11 cellular contexts compared by ENCODE assay signal in the genomic region with DNA sequence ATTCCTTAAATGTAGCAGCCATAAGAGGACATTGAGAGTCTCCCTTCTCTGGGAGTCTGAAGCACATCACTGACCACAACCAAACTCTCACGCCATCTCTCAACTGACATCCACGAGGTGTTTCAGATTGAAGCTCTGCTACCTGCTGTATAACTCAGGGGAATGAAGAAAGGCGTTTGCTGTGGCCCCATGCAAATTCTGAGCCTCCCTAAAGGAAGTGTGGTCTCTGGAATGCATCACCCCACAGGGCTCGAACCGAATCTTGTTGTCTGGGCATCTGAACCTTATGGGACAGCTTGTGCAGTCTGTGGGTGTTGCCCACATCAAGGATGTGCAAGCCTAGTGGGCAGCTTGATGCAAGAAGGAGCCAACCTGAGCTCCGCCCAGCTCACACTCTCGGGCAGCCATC. TPM values are rescaled to one million over a fixed set of nuclear protein-coding genes. Genes with fewer than 3 reads are reported as not detected.
DNase-seq lines count a peak whose midpoint lies in the region; ATAC-seq, FAIRE-seq and TF ChIP-seq lines count a peak whose summit lies in the region.
"Had no signal": no experiment of that assay in that cellular context is flagged by ENCODE, and none has a peak within 500 bp of the region (broad histone marks: within the 10 kb centered on the region; RNA-seq: fewer than 3 reads in every experiment).

No MANE protein-coding gene starts in this region.

- H3K4me2 ChIP-seq in Karpas-422 (ENCODE audit: low read depth, low read length, poor library complexity, severe bottlenecking) (peak overlapping the region; percentile 68), trophoblast cell (ENCODE audit: low read length) (no peak overlapping the region)

- no peaks in the 10 kb centered on the region for H3K27me3 ChIP-seq in Karpas-422 (ENCODE audit: low read length)
- peaks cover 6% of the 10 kb centered on the region for H3K27me3 ChIP-seq in adipocyte (replicated peaks; ENCODE audit: control insufficient read depth, insufficient read depth, low read length)
- H3K27me3 ChIP-seq in trophoblast cell (ENCODE audit: insufficient read depth, low read length), result no peaks in the 10 kb centered on the region

- H4K8ac ChIP-seq in trophoblast cell (ENCODE audit: low read depth, low read length), result no peak overlapping the region

- no peaks in the 10 kb centered on the region for H3K9me2 ChIP-seq in Karpas-422 (replicated peaks; ENCODE audit: insufficient read depth, low read length)

- H3K4me3 ChIP-seq in Karpas-422 (ENCODE audit: low read length), result peak overlapping the region; percentile 52
- peak overlapping the region; percentile 4 for H3K4me3 ChIP-seq in adipocyte (ENCODE audit: low read length)
- no peak overlapping the region for H3K4me3 ChIP-seq in trophoblast cell (ENCODE audit: low read depth, low read length)
- H3K4me3 ChIP-seq: left ventricle myocardium inferior had no signal

- H2BK12ac ChIP-seq in trophoblast cell (ENCODE audit: low read length), result no peak overlapping the region

- no peak overlapping the region for H4K91ac ChIP-seq in trophoblast cell (ENCODE audit: low read depth, low read length)

- H3K79me2 ChIP-seq in Karpas-422 (ENCODE audit: low read length) (no peaks in the 10 kb centered on the region), trophoblast cell (ENCODE audit: control insufficient read depth, insufficient read depth, low read length, poor library complexity) (peaks cover 28% of the 10 kb centered on the region)

- ATAC-seq in HG02763 (IDR thresholded peaks at IDR 0.05; ENCODE audit: unreplicated experiment), result no peak

- no peak for FAIRE-seq in D721Med (lab: Jason Lieb, UNC)

- H3K9me3 ChIP-seq in Karpas-422 (ENCODE audit: low read length), result no peaks in the 10 kb centered on the region
- no peaks in the 10 kb centered on the region for H3K9me3 ChIP-seq in adipocyte (ENCODE audit: control insufficient read depth, low read length)
- H3K9me3 ChIP-seq in trophoblast cell (ENCODE audit: insufficient read depth, low read depth, low read length), result no peaks in the 10 kb centered on the region
- H3K9me3 ChIP-seq: left ventricle myocardium inferior had no signal

- DNase-seq in ELR (ENCODE audit: low read depth), result peak; percentile 40
- DNase-seq in Karpas-422, result peak; percentile 66
- no peak for DNase-seq in adipocyte (ENCODE audit: low read depth)
- DNase-seq in trophoblast cell, result no peak
- DNase-seq in D721Med (ENCODE audit: insufficient read length, low spot score), result no peak
- DNase-seq in inferior parietal cortex (ENCODE audit: extremely low spot score), result no peak
- no peak for DNase-seq in NCI-H1105 (lab: John Stamatoyannopoulos, UW)
- DNase-seq: left ventricle myocardium inferior, NCI-H1417, SHP77 had no signal

- WGBS in trophoblast cell (ENCODE audit: extremely low coverage, insufficient coverage, insufficient read length), result no CpG with 5 or more reads among the region's 7 CpGs

- H2AK5ac ChIP-seq in trophoblast cell (ENCODE audit: low read length), result no peak overlapping the region

- H3K9ac ChIP-seq in Karpas-422 (ENCODE audit: low read length) (peak overlapping the region; percentile 55), adipocyte (ENCODE audit: low read length) (no peak overlapping the region), trophoblast cell (ENCODE audit: low read length) (no peak overlapping the region)

- H4K12ac ChIP-seq in trophoblast cell (ENCODE audit: low read depth, low read length), result no peak overlapping the region

- H3K23ac ChIP-seq in trophoblast cell (ENCODE audit: low read length), result no peak overlapping the region

- H2AFZ ChIP-seq in Karpas-422 (ENCODE audit: low read length), result no peak overlapping the region
- no peak overlapping the region for H2AFZ ChIP-seq in trophoblast cell (ENCODE audit: insufficient read depth, low read length, poor library complexity)

- H3K4me1 ChIP-seq in Karpas-422 (ENCODE audit: low read length) (peaks cover 71% of the 10 kb centered on the region), adipocyte (ENCODE audit: control insufficient read depth, insufficient read depth, low read length) (peaks cover 18% of the 10 kb centered on the region), trophoblast cell (ENCODE audit: control insufficient read depth in 1 of 2, insufficient read depth in 2 of 2, low read length in 2 of 2) (peaks cover 45 to 63% of the 10 kb centered on the region in 2 experiments)

- H2BK5ac ChIP-seq in trophoblast cell (ENCODE audit: low read depth, low read length, poor library complexity), result no peak overlapping the region

- peak overlapping the region; percentile 81 for H3K27ac ChIP-seq in Karpas-422 (ENCODE audit: low read length)
- peak overlapping the region; percentile 42 for H3K27ac ChIP-seq in trophoblast cell (ENCODE audit: low read depth, low read length)
- H3K27ac ChIP-seq: left ventricle myocardium inferior had no signal

- no peak overlapping the region for H2BK120ac ChIP-seq in trophoblast cell (ENCODE audit: insufficient read depth, low read length, poor library complexity)

- H4K20me1 ChIP-seq in Karpas-422 (ENCODE audit: insufficient read depth, low read depth, low read length), result peaks cover 12% of the 10 kb centered on the region; the same call in 1 of the 2 replicates

- H3K79me1 ChIP-seq in trophoblast cell (ENCODE audit: low read length), result peaks cover 22% of the 10 kb centered on the region

- H3K36me3 ChIP-seq in Karpas-422 (ENCODE audit: insufficient read depth, low read length) (no peaks in the 10 kb centered on the region), adipocyte (ENCODE audit: control insufficient read depth, insufficient read depth, low read length, severe bottlenecking) (no peaks in the 10 kb centered on the region), trophoblast cell (ENCODE audit: control insufficient read depth in 1 of 2, insufficient read depth in 2 of 2, low read length in 2 of 2) (peaks cover 25 to 31% of the 10 kb centered on the region in 2 experiments)
- H3K36me3 ChIP-seq: left ventricle myocardium inferior had no signal

- no peak overlapping the region for H3K18ac ChIP-seq in trophoblast cell (ENCODE audit: low read length)

- no peak for TF ChIP-seq CTCF in D721Med (IDR thresholded peaks at IDR 0.05; ENCODE audit: insufficient read depth, missing control alignments)

- peak overlapping the region; percentile 9 for H3K4ac ChIP-seq in trophoblast cell (ENCODE audit: low read depth, low read length)

- no peak overlapping the region for H3K14ac ChIP-seq in trophoblast cell (ENCODE audit: low read length)

RNA-seq across cellular contexts. Expression of gene PMEPA1, which starts 10.9 kb away (rescaled TPM):
- 1.6 and 1.9 TPM in 2 replicates for total RNA-seq in Karpas-422 (2014; rRNA removed; shearing (Covaris generic); ENCODE audit: low replicate concordance)
- 43.9 and 46.9 TPM in 2 replicates for polyA plus RNA-seq in trophoblast cell (2013)

Comparison
In these comparisons a context has a peak if more than half of its experiments do, and no peak if none do; other contexts are left out.
1. DNase-seq: peak in ELR (single experiment) and Karpas-422 (single experiment); none in adipocyte (single experiment), trophoblast cell (0 of 2), D721Med (single experiment), inferior parietal cortex (single experiment) and NCI-H1105 (single experiment).